Comparison of ENCODE assay signal across 8 cellular contexts in the genomic region with DNA sequence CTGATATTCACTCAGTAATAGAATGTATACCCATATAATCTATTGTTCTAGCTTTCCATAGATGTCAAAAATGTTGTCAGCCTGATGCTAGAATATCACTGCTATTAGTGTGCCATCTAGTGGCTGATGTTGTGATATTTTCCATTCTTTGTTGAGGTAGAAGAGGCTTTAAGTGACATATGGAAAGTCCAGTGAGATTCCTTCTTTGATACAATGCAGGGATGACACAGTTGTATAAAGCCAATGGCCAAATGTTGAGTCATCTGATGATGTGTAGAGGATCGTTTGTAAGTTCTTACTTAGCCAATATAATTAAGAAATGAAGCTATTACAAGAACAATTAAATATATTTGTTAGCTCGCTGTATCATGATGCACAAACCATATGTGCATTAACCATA. TPM values are rescaled to one million over a fixed set of nuclear protein-coding genes. Genes with fewer than 3 reads are reported as not detected.
DNase-seq lines count a peak whose midpoint lies in the region; ATAC-seq and TF ChIP-seq lines count a peak whose summit lies in the region.

No MANE protein-coding gene starts in this region.

- no peaks in the 10 kb centered on the region for H3K36me3 Mint-ChIP-seq in activated naive CD8-positive, alpha-beta T cell treated with anti-CD3 and anti-CD28 coated beads, Interleukin-2, amount 10 ng/mL, durations not matched to agents 7 days and 5 days
- H3K36me3 Mint-ChIP-seq in activated naive CD8-positive, alpha-beta T cell treated with anti-CD3 and anti-CD28 coated beads for 36 hours = no peaks in the 10 kb centered on the region
- H3K36me3 Mint-ChIP-seq in endothelial cell (ENCODE audit: low read depth, unreplicated experiment) (no peaks in the 10 kb centered on the region), naive B cell (no peaks in the 10 kb centered on the region)

- ATAC-seq in activated naive CD8-positive, alpha-beta T cell treated with anti-CD3 and anti-CD28 coated beads, Interleukin-2, amount 10 ng/mL, durations not matched to agents 7 days and 5 days (ENCODE audit: low read depth) = peak; percentile 52
- ATAC-seq in naive B cell (ENCODE audit: low read depth in 2 of 2) (peak in 1 of 2 donors; percentile 28), GM18520 (IDR thresholded peaks at IDR 0.05; ENCODE audit: unreplicated experiment) (no peak), GM21360 (IDR thresholded peaks at IDR 0.05; ENCODE audit: unreplicated experiment) (no peak)

- POLR2A ChIA-PET in activated naive CD8-positive, alpha-beta T cell treated with anti-CD3 and anti-CD28 coated beads, Interleukin-2, amount 10 ng/mL, durations not matched to agents 7 days and 5 days (lab: Charles Lee) = interaction anchor here (0.8 kb wide), 1 partner anchor 1030 kb away, joined by 3 read pairs; no protein-coding TSS in a partner anchor
- POLR2A ChIA-PET in RWPE1 (lab: Yijun Ruan, JAX; ENCODE audit: low non-redundant PET) = no interaction called here

- CTCF ChIA-PET in RWPE1 (lab: Yijun Ruan, JAX) = interaction anchor here (0.5 to 1.7 kb wide), 20 partner anchors 9 to 939 kb away, joined by 3 to 8 read pairs (median 3); a partner anchor contains a TSS

- H3K27ac Mint-ChIP-seq in activated naive CD8-positive, alpha-beta T cell treated with anti-CD3 and anti-CD28 coated beads, Interleukin-2, amount 10 ng/mL, durations not matched to agents 7 days and 5 days = no peak overlapping the region
- H3K27ac Mint-ChIP-seq in activated naive CD8-positive, alpha-beta T cell treated with anti-CD3 and anti-CD28 coated beads for 36 hours = no peak overlapping the region
- no peak overlapping the region for H3K27ac Mint-ChIP-seq in endothelial cell (ENCODE audit: unreplicated experiment)
- no peak overlapping the region for H3K27ac Mint-ChIP-seq in naive B cell

- H3K9me3 Mint-ChIP-seq in activated naive CD8-positive, alpha-beta T cell treated with anti-CD3 and anti-CD28 coated beads, Interleukin-2, amount 10 ng/mL, durations not matched to agents 7 days and 5 days = no peaks in the 10 kb centered on the region
- H3K9me3 Mint-ChIP-seq in activated naive CD8-positive, alpha-beta T cell treated with anti-CD3 and anti-CD28 coated beads for 36 hours = no peaks in the 10 kb centered on the region
- H3K9me3 Mint-ChIP-seq in endothelial cell (ENCODE audit: unreplicated experiment) (no peaks in the 10 kb centered on the region), naive B cell (no peaks in the 10 kb centered on the region)

- no peak overlapping the region for H3K4me3 Mint-ChIP-seq in activated naive CD8-positive, alpha-beta T cell treated with anti-CD3 and anti-CD28 coated beads, Interleukin-2, amount 10 ng/mL, durations not matched to agents 7 days and 5 days
- no peak overlapping the region for H3K4me3 Mint-ChIP-seq in activated naive CD8-positive, alpha-beta T cell treated with anti-CD3 and anti-CD28 coated beads for 36 hours
- no peak overlapping the region for H3K4me3 Mint-ChIP-seq in endothelial cell (ENCODE audit: unreplicated experiment)
- no peak overlapping the region for H3K4me3 Mint-ChIP-seq in naive B cell

- H3K4me1 Mint-ChIP-seq in activated naive CD8-positive, alpha-beta T cell treated with anti-CD3 and anti-CD28 coated beads, Interleukin-2, amount 10 ng/mL, durations not matched to agents 7 days and 5 days = no peaks in the 10 kb centered on the region
- H3K4me1 Mint-ChIP-seq in activated naive CD8-positive, alpha-beta T cell treated with anti-CD3 and anti-CD28 coated beads for 36 hours = peaks cover 2% of the 10 kb centered on the region
- no peaks in the 10 kb centered on the region for H3K4me1 Mint-ChIP-seq in endothelial cell (ENCODE audit: unreplicated experiment)
- H3K4me1 Mint-ChIP-seq in naive B cell = peaks cover 0 to 3% (median 1%) of the 10 kb centered on the region in 3 donors

- no peak overlapping the region for H3K27ac ChIP-seq in RWPE1

- peak; percentile 74 for TF ChIP-seq CTCF in RWPE1 (conservative IDR thresholded peaks at IDR 0.05; ENCODE audit: low read depth)
- TF ChIP-seq CTCF in endothelial cell (IDR thresholded peaks at IDR 0.05; ENCODE audit: unreplicated experiment) = peak; percentile 81

- peaks cover 25% of the 10 kb centered on the region for H3K27me3 Mint-ChIP-seq in activated naive CD8-positive, alpha-beta T cell treated with anti-CD3 and anti-CD28 coated beads, Interleukin-2, amount 10 ng/mL, durations not matched to agents 7 days and 5 days
- peaks cover 7% of the 10 kb centered on the region for H3K27me3 Mint-ChIP-seq in activated naive CD8-positive, alpha-beta T cell treated with anti-CD3 and anti-CD28 coated beads for 36 hours
- peaks cover 1% of the 10 kb centered on the region for H3K27me3 Mint-ChIP-seq in endothelial cell (ENCODE audit: unreplicated experiment)
- H3K27me3 Mint-ChIP-seq in naive B cell = peaks cover 4 to 13% (median 9%) of the 10 kb centered on the region in 3 donors

- no peak for DNase-seq in activated naive CD8-positive, alpha-beta T cell treated with anti-CD3 and anti-CD28 coated beads, Interleukin-2, amount 10 ng/mL, durations not matched to agents 7 days and 5 days
- DNase-seq in activated naive CD8-positive, alpha-beta T cell treated with anti-CD3 and anti-CD28 coated beads for 36 hours = no peak
- DNase-seq in M059J (ENCODE audit: low read depth) (peak; percentile 91), RWPE1 (ENCODE audit: low spot score) (peak; percentile 72), endothelial cell (ENCODE audit: low spot score) (peak; percentile 38), naive B cell (peak; percentile 38)

RNA-seq across cellular contexts. Expression of a gene that starts 58.1 kb away (rescaled TPM):
- 100 to 1,000 TPM; 102 to 104 TPM for total RNA-seq in activated naive CD8-positive, alpha-beta T cell treated with anti-CD3 and anti-CD28 coated beads, Interleukin-2, amount 10 ng/mL, durations not matched to agents 7 days and 5 days
- 100 to 1,000 TPM; 117 TPM for total RNA-seq in activated naive CD8-positive, alpha-beta T cell treated with anti-CD3 and anti-CD28 coated beads for 36 hours
- total RNA-seq in M059J (2014; rRNA removed; shearing (Covaris generic)) = 2.8 and 4.5 TPM in 2 replicates
- 9.7 TPM for total RNA-seq in endothelial cell (ENCODE audit: unreplicated experiment)
- 10 to 100 TPM in 3 of 6 donors, 1 to 10 TPM in 3; 8.2 to 17.4 (median 11.0) TPM for polyA plus RNA-seq in naive B cell (ENCODE audit: low read depth in 6 of 6)

RNA-seq across cellular contexts. Expression of a gene that starts 58.5 kb away (rescaled TPM):
- 10 to 100 TPM; 20.2 to 20.5 TPM for total RNA-seq in activated naive CD8-positive, alpha-beta T cell treated with anti-CD3 and anti-CD28 coated beads, Interleukin-2, amount 10 ng/mL, durations not matched to agents 7 days and 5 days
- 10 to 100 TPM; 19.0 to 20.6 TPM for total RNA-seq in activated naive CD8-positive, alpha-beta T cell treated with anti-CD3 and anti-CD28 coated beads for 36 hours
- 26.1 and 37.5 TPM in 2 replicates for total RNA-seq in M059J (2014; rRNA removed; shearing (Covaris generic))
- 24.2 TPM for total RNA-seq in endothelial cell (ENCODE audit: unreplicated experiment)
- polyA plus RNA-seq in naive B cell (ENCODE audit: low read depth in 6 of 6) = 10 to 100 TPM in 1 of 6 donors, 1 to 10 TPM in 4, under 1 TPM in 1; 0.08 to 10.7 (median 6.1) TPM

Comparison
In these comparisons a context has a peak if more than half of its experiments do, and no peak if none do; other contexts are left out.
1. DNase-seq: peak in M059J (single experiment), RWPE1 (single experiment), endothelial cell (single experiment) and naive B cell (single experiment); none in activated naive CD8-positive, alpha-beta T cell treated with anti-CD3 and anti-CD28 coated beads, Interleukin-2, amount 10 ng/mL, durations not matched to agents 7 days and 5 days (single experiment) and activated naive CD8-positive, alpha-beta T cell treated with anti-CD3 and anti-CD28 coated beads for 36 hours (single experiment).